19 cellular contexts compared by ENCODE assay signal in the genomic region with DNA sequence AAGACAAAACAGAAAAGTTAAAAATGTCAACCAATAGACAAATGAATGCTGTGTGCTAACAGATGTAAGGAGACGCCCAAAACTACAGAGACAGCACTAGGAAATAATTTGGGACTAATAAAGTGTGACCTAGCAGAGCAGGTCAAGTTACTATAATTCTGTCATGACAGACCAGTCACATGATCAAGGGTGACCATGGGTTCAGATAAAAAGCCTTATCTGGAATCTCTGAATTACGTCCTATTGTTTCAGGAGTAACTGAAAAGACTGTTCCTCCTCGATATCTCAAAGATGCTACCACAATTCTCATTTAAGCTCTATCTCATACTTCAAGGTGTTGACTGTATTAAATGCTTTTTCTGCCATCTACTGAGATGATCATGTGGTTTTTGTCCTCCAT. TPM values are rescaled to one million over a fixed set of nuclear protein-coding genes. Genes with fewer than 3 reads are reported as not detected.
A peak's percentile ranks its signal among the peaks of the same experiment; 100 is the strongest.
DNase-seq lines count a peak whose midpoint lies in the region; ATAC-seq, FAIRE-seq and TF ChIP-seq lines count a peak whose summit lies in the region.
"Had no signal": no experiment of that assay in that cellular context is flagged by ENCODE, and none has a peak within 500 bp of the region (broad histone marks: within the 10 kb centered on the region; RNA-seq: fewer than 3 reads in every experiment).

No MANE protein-coding gene starts in this region.

- no peak for TF ChIP-seq CTCF in D721Med (IDR thresholded peaks at IDR 0.05; ENCODE audit: insufficient read depth, missing control alignments)
- TF ChIP-seq CTCF in endothelial cell of umbilical vein (IDR thresholded peaks at IDR 0.05; ENCODE audit: extremely low read depth in 1 of 2, insufficient read depth in 1 of 2, low read depth in 1 of 2, low read length in 2 of 2), result no peak
- no peak for TF ChIP-seq CTCF in brain microvascular endothelial cell (IDR thresholded peaks at IDR 0.05; ENCODE audit: low read depth, low read length, missing control alignments)

- H3K79me2 ChIP-seq in endothelial cell of umbilical vein (ENCODE audit: control insufficient read depth, insufficient read depth, low read length), result no peaks in the 10 kb centered on the region

- FAIRE-seq in D721Med (lab: Jason Lieb, UNC), result peak; percentile 85
- peak; percentile 31 for FAIRE-seq in endothelial cell of umbilical vein (lab: Jason Lieb, UNC)
- FAIRE-seq: G401.6, GM12892, GM19239, H1 had no signal

- no peaks in the 10 kb centered on the region for H3K27me3 Mint-ChIP-seq in IgD-negative memory B cell
- H3K27me3 Mint-ChIP-seq: CD4-positive, alpha-beta memory T cell had no signal

- H3K9me3 ChIP-seq in endothelial cell of umbilical vein (replicated peaks; ENCODE audit: control insufficient read depth, insufficient read depth, low read length), result no peaks in the 10 kb centered on the region

- DNase-seq in D721Med (ENCODE audit: insufficient read length, low spot score) (no peak), endothelial cell of umbilical vein (ENCODE audit: low read depth, low spot score) (no peak), SK-N-DZ (ENCODE audit: low spot score) (no peak), brain microvascular endothelial cell (no peak)
- DNase-seq: C1 segment of cervical spinal cord; Calu3; CD4-positive, alpha-beta memory T cell; COR-L47; DMS153; DND-41; GM23248; H7; HCEC 1CT had no signal

- dilution Hi-C loops in endothelial cell of umbilical vein (cut with MboI; ENCODE audit: extremely low pct_ligation_motif_present, low sequenced_read_pairs), result no loop called here

- TF ChIP-seq POLR2A in endothelial cell of umbilical vein (IDR thresholded peaks at IDR 0.05; ENCODE audit: low read depth, low read length), result no peak

- POLR2A ChIA-PET in endothelial cell of umbilical vein (lab: Charles Lee), result no interaction called here

- peaks cover 34 to 49% of the 10 kb centered on the region in 2 experiments for H3K36me3 ChIP-seq in endothelial cell of umbilical vein (ENCODE audit: control insufficient read depth in 2 of 2, extremely low read depth in 1 of 2, insufficient read depth in 2 of 2, low read length in 2 of 2)
- H3K36me3 ChIP-seq in brain microvascular endothelial cell (replicated peaks), result peaks cover 61% of the 10 kb centered on the region

- CTCF ChIA-PET in endothelial cell of umbilical vein (lab: Charles Lee), result no interaction called here

- H3K9me1 ChIP-seq in endothelial cell of umbilical vein (replicated peaks; ENCODE audit: control insufficient read depth, extremely low read depth, insufficient read depth, low read length), result no peaks in the 10 kb centered on the region

- no peaks in the 10 kb centered on the region for H4K20me1 ChIP-seq in endothelial cell of umbilical vein (replicated peaks; ENCODE audit: control insufficient read depth, extremely low read depth, insufficient read depth, low read length)

- no TSS peak for BruUV-seq in endothelial cell of umbilical vein (replicated peaks; lab: Mats Ljungman, UMichigan)

- no peaks in the 10 kb centered on the region for H3K9me3 Mint-ChIP-seq in IgD-negative memory B cell

- H2AFZ ChIP-seq in endothelial cell of umbilical vein (ENCODE audit: low read depth, low read length), result no peak overlapping the region
- H2AFZ ChIP-seq: GM23248 had no signal

- H3K4me3 ChIP-seq in endothelial cell of umbilical vein (replicated peaks in 1 of 3; ENCODE audit: insufficient read depth in 1 of 3, low read depth in 1 of 3, low read length in 3 of 3) (no peak overlapping the region), brain microvascular endothelial cell (ENCODE audit: low read depth, low read length) (no peak overlapping the region)
- H3K4me3 ChIP-seq: GM23248 had no signal

- H3K27ac ChIP-seq in endothelial cell of umbilical vein (ENCODE audit: insufficient read depth, low read depth, low read length) (no peak overlapping the region), brain microvascular endothelial cell (no peak overlapping the region)
- H3K27ac ChIP-seq: GM23248 had no signal

- no peaks in the 10 kb centered on the region for H3K4me1 ChIP-seq in endothelial cell of umbilical vein (ENCODE audit: control insufficient read depth, extremely low read depth, insufficient read depth, low read length)

- H3K4me3 Mint-ChIP-seq in IgD-negative memory B cell, result no peak overlapping the region
- H3K4me3 Mint-ChIP-seq: CD4-positive, alpha-beta memory T cell had no signal

- H3K27ac Mint-ChIP-seq in IgD-negative memory B cell, result peak overlapping the region in 2 of 3 donors; percentile 55 to 76

- no peak for ATAC-seq in GM18909 (IDR thresholded peaks at IDR 0.05; ENCODE audit: poor library complexity, unreplicated experiment)

- no peaks in the 10 kb centered on the region for H3K27me3 ChIP-seq in endothelial cell of umbilical vein (ENCODE audit: control insufficient read depth in 2 of 2, insufficient read depth in 2 of 2, low read length in 2 of 2)
- no peaks in the 10 kb centered on the region for H3K27me3 ChIP-seq in brain microvascular endothelial cell (replicated peaks)

- peaks cover 5 to 12% (median 9%) of the 10 kb centered on the region in 3 donors for H3K4me1 Mint-ChIP-seq in IgD-negative memory B cell
- H3K4me1 Mint-ChIP-seq: CD4-positive, alpha-beta memory T cell had no signal

- no peak overlapping the region for H3K4me2 ChIP-seq in endothelial cell of umbilical vein (ENCODE audit: insufficient read depth, low read length)

- intact Hi-C loops in endothelial cell of umbilical vein (cut with micrococcal nuclease), result no loop called here

- H3K9ac ChIP-seq in endothelial cell of umbilical vein (replicated peaks; ENCODE audit: extremely low read depth, insufficient read depth, low read length), result no peak overlapping the region
- H3K9ac ChIP-seq: GM23248 had no signal

- in situ Hi-C loops in brain microvascular endothelial cell (cut with HindIII; ENCODE audit: low pct_ligation_motif_present, low sequenced_read_pairs), result no loop called here

- peaks cover 3% of the 10 kb centered on the region for H3K36me3 Mint-ChIP-seq in IgD-negative memory B cell

TF ChIP-seq in endothelial cell of umbilical vein, 7 proteins besides CTCF, POLR2A, EP300 and RAD21:
- TF ChIP-seq EZH2 (IDR thresholded peaks at IDR 0.05; ENCODE audit: borderline replicate concordance, low read depth, low read length, severe bottlenecking), result no peak
- TF ChIP-seq MYC (IDR thresholded peaks at IDR 0.05; ENCODE audit: low read depth, low read length), result no peak
- TF ChIP-seq MAX (IDR thresholded peaks at IDR 0.05; ENCODE audit: insufficient read depth, insufficient read length), result no peak
- TF ChIP-seq FOS (IDR thresholded peaks at IDR 0.05; ENCODE audit: borderline replicate concordance, insufficient read depth, low read length), result no peak
- TF ChIP-seq GATA2 (IDR thresholded peaks at IDR 0.05; ENCODE audit: insufficient read depth, insufficient read length, low read depth, low read length), result no peak
- no peak for TF ChIP-seq POLR2AphosphoS5 (IDR thresholded peaks at IDR 0.05; ENCODE audit: insufficient read depth, low read depth, low read length)
- TF ChIP-seq JUN (IDR thresholded peaks at IDR 0.05; ENCODE audit: borderline replicate concordance, insufficient read depth, insufficient read length, low read depth), result no peak

RNA-seq across cellular contexts. Expression of gene PARP1, which starts 31.6 kb away (rescaled TPM):
- polyA plus RNA-seq in IgD-negative memory B cell, result 321 TPM
- total RNA-seq in endothelial cell of umbilical vein, result 133 and 136 TPM in 2 replicates
- polyA plus RNA-seq in endothelial cell of umbilical vein, result 153 and 160 TPM in 2 replicates
- 135 and 150 TPM in 2 replicates for polyA plus RNA-seq in endothelial cell of umbilical vein (2011; cell fraction: cytosol; rRNA removed)
- 108 and 109 TPM in 2 replicates for polyA plus RNA-seq in endothelial cell of umbilical vein (2011; cell fraction: nucleus; rRNA removed)
- polyA plus RNA-seq in endothelial cell of umbilical vein (2012), result 67.7 and 92.7 TPM in 2 replicates
- polyA minus RNA-seq in endothelial cell of umbilical vein, result 139 and 149 TPM in 2 replicates
- 85.5 TPM for polyA minus RNA-seq in endothelial cell of umbilical vein (2011; cell fraction: cytosol; rRNA and poly(A)+ RNA removed)
- polyA minus RNA-seq in endothelial cell of umbilical vein (2011; cell fraction: nucleus; rRNA and poly(A)+ RNA removed), result 40.8 and 68.6 TPM in 2 replicates
- 181 and 222 TPM in 2 replicates for polyA plus RNA-seq in SK-N-DZ (2014; cell fraction: cytosol; rRNA removed)
- polyA plus RNA-seq in SK-N-DZ (2014; cell fraction: nucleus; rRNA removed), result 96.2 and 100 TPM in 2 replicates
